In genomic region chr10:58065529-58065815, GRCh38 we compare ENCODE assay signal across 10 cellular contexts.
DNase-seq lines count a peak whose midpoint lies in the region; FAIRE-seq and TF ChIP-seq lines count a peak whose summit lies in the region.
"Had no signal": no experiment of that assay in that cellular context is flagged by ENCODE, and none has a peak within 500 bp of the region (broad histone marks: within the 10 kb centered on the region; RNA-seq: fewer than 3 reads in every experiment).

No MANE protein-coding gene starts in this region.

- H3K9me2 ChIP-seq in hepatocyte (replicated peaks; ENCODE audit: insufficient read depth): no peaks in the 10 kb centered on the region

- FAIRE-seq in urothelium cell line (lab: Jason Lieb, UNC): no peak

- H3K4me3 ChIP-seq in HEK293 (ENCODE audit: low read depth, low read length) (no peak overlapping the region), hepatocyte (no peak overlapping the region), prostate gland (no peak overlapping the region)
- H3K4me3 ChIP-seq: HAP-1, SJCRH30 had no signal

- H3K79me2 ChIP-seq in hepatocyte: no peaks in the 10 kb centered on the region

- H4K20me1 ChIP-seq in hepatocyte (ENCODE audit: insufficient read depth, poor library complexity, severe bottlenecking): no peaks in the 10 kb centered on the region

- H3K36me3 ChIP-seq in HEK293 (ENCODE audit: control insufficient read depth in 2 of 2, insufficient read depth in 1 of 2, low read length in 2 of 2) (no peaks in the 10 kb centered on the region), hepatocyte (replicated peaks; ENCODE audit: insufficient read depth, low read depth) (no peaks in the 10 kb centered on the region), prostate gland (no peaks in the 10 kb centered on the region)
- H3K36me3 ChIP-seq: HAP-1, SJCRH30 had no signal

- peak overlapping the region; percentile 46 for H3K4me2 ChIP-seq in hepatocyte

- DNase-seq in RWPE1 (ENCODE audit: low spot score) (no peak), hepatocyte (ENCODE audit: low spot score) (no peak), prostate gland (ENCODE audit: low spot score) (no peak), NCI-H446 treated with DMSO at 0.1 percent for 48 hours (lab: John Stamatoyannopoulos, UW) (no peak), urothelium cell line (ENCODE audit: low spot score) (no peak), NCI-H2171 (lab: John Stamatoyannopoulos, UW) (no peak)
- DNase-seq: DMS 273 treated with DMSO at 0.1 percent for 48 hours had no signal

- TF ChIP-seq POLR2A in prostate gland (IDR thresholded peaks at IDR 0.05): no peak

- H3K4me1 ChIP-seq in HEK293 (ENCODE audit: control insufficient read depth, insufficient read depth, low read length) (no peaks in the 10 kb centered on the region), hepatocyte (ENCODE audit: insufficient read depth) (no peaks in the 10 kb centered on the region), prostate gland (replicated peaks) (no peaks in the 10 kb centered on the region)
- H3K4me1 ChIP-seq: SJCRH30 had no signal

- WGBS in hepatocyte (ENCODE audit: low lambda C conversion rate, missing lambda C conversion rate): 40% methylated on average over 6 of the region's 6 CpGs
- WGBS in prostate gland: 11% methylated on average over 6 of the region's 6 CpGs

- H3K9me3 ChIP-seq in HEK293 (ENCODE audit: control insufficient read depth, insufficient read depth, low read depth, low read length) (no peaks in the 10 kb centered on the region), hepatocyte (ENCODE audit: low read depth) (no peaks in the 10 kb centered on the region), prostate gland (no peaks in the 10 kb centered on the region)
- H3K9me3 ChIP-seq: HAP-1, SJCRH30 had no signal

- H2AFZ ChIP-seq in hepatocyte: no peak overlapping the region

- CTCF ChIA-PET in HEK293 (lab: Yijun Ruan, JAX) (interaction anchor here (0.6 to 2.2 kb wide), 7 partner anchors 13 to 931 kb away, joined by 3 to 8 read pairs (median 3); no protein-coding TSS in a partner anchor), RWPE1 (lab: Yijun Ruan, JAX) (interaction anchor here (0.6 to 1.7 kb wide), 2 partner anchors 409 to 571 kb away, joined by 3 to 6 read pairs; no protein-coding TSS in a partner anchor)

- POLR2A ChIA-PET in HEK293 (lab: Yijun Ruan, JAX): no interaction called here
- POLR2A ChIA-PET in RWPE1 (lab: Yijun Ruan, JAX; ENCODE audit: low non-redundant PET): no interaction called here

- no peak overlapping the region for H3K27ac ChIP-seq in HEK293 (ENCODE audit: extremely low read depth, low read depth, low read length)
- no peak overlapping the region for H3K27ac ChIP-seq in RWPE1
- H3K27ac ChIP-seq in hepatocyte: no peak overlapping the region
- no peak overlapping the region for H3K27ac ChIP-seq in prostate gland
- H3K27ac ChIP-seq: SJCRH30 had no signal

- intact Hi-C loops in prostate gland (cut with DNase I): loop anchor here (10.0 kb wide), 1 partner anchor 731 kb away; no protein-coding TSS in a partner anchor

- no peaks in the 10 kb centered on the region for H3K27me3 ChIP-seq in hepatocyte
- no peaks in the 10 kb centered on the region for H3K27me3 ChIP-seq in prostate gland (replicated peaks; ENCODE audit: insufficient read depth)
- H3K27me3 ChIP-seq: SJCRH30 had no signal

- TF ChIP-seq CTCF in HEK293 (tag by site-specific recombination; IDR thresholded peaks at IDR 0.05): no peak
- TF ChIP-seq CTCF in RWPE1 (conservative IDR thresholded peaks at IDR 0.05; ENCODE audit: low read depth): peak; percentile 35
- TF ChIP-seq CTCF in hepatocyte (IDR thresholded peaks at IDR 0.05; ENCODE audit: poor library complexity): no peak
- TF ChIP-seq CTCF in prostate gland (IDR thresholded peaks at IDR 0.05): no peak

TF ChIP-seq in HEK293, 187 proteins besides CTCF, POLR2A, EP300 and RAD21:
- TF ChIP-seq ZBTB44 (tag by site-specific recombination; IDR thresholded peaks at IDR 0.05): no peak
- TF ChIP-seq ZFHX2 (tag by site-specific recombination; conservative IDR thresholded peaks at IDR 0.05): peak; percentile 61
